In the genomic region with DNA sequence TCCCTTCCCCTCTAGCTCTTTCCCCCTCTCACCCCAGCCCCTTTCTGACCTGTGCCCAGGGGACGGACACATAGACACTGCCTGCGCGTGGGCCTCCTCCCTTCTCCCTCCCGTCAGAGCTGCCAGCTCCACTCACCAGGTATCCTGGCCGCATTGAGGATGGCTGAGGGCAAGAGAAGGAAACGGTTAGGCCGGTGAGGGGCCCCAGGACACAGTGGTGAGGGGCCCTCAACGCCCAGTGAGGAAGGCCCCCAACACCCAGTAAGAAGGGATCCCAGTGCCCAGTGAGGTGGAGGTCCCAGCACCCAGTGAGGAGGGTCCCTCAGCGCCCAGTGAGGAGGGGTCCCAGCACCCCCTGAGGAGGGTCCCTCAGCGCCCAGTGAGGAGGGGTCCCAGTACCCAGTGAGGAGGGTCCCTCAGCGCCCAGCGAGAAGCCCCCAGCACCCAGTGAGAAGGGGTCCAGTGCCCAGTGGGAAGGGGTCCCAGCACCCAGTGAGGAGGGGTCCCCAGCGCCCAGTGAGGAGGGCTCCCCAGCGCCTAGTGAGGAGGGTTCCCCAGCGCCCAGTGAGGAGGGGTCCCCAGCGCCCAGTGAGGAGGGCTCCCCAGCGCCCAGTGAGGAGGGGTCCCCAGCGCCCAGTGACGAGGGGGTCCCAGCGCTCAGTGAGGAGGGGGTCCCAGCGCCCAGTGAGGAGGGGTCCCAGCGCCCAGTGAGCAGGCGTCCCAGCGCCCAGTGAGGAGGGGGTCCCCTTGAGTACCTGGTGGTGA, we compare ENCODE assay signal across 17 cellular contexts. TPM values are rescaled to one million over a fixed set of nuclear protein-coding genes. Genes with fewer than 3 reads are reported as not detected.
A peak's percentile ranks its signal among the peaks of the same experiment; 100 is the strongest.
DNase-seq lines count a peak whose midpoint lies in the region; ATAC-seq, FAIRE-seq and TF ChIP-seq lines count a peak whose summit lies in the region.
"Had no signal": no experiment of that assay in that cellular context is flagged by ENCODE, and none has a peak within 500 bp of the region (broad histone marks: within the 10 kb centered on the region; RNA-seq: fewer than 3 reads in every experiment).

No MANE protein-coding gene starts in this region.

- H3K27me3 Mint-ChIP-seq in stimulated activated naive CD8-positive, alpha-beta T cell treated with anti-CD3 and anti-CD28 coated beads, Interleukin-15, amount 100 ng/mL, for 72 hours = peaks cover 30% of the 10 kb centered on the region
- H3K27me3 Mint-ChIP-seq in WTC11 (ENCODE audit: low read depth) = peaks cover 43% of the 10 kb centered on the region

- H3K27ac Mint-ChIP-seq in stimulated activated naive CD8-positive, alpha-beta T cell treated with anti-CD3 and anti-CD28 coated beads, Interleukin-15, amount 100 ng/mL, for 72 hours = no peak overlapping the region
- H3K27ac Mint-ChIP-seq in WTC11 = no peak overlapping the region

- peaks cover 24% of the 10 kb centered on the region for H3K4me1 Mint-ChIP-seq in stimulated activated naive CD8-positive, alpha-beta T cell treated with anti-CD3 and anti-CD28 coated beads, Interleukin-15, amount 100 ng/mL, for 72 hours
- H3K4me1 Mint-ChIP-seq in WTC11 = peaks cover 5% of the 10 kb centered on the region
- H3K4me1 Mint-ChIP-seq: neural crest cell had no signal

- H3K9me3 ChIP-seq in mucosa of stomach (ENCODE audit: control insufficient read depth, low read length) = peaks cover 5% of the 10 kb centered on the region
- H3K9me3 ChIP-seq: right lobe of liver had no signal

- H3K4me1 ChIP-seq in mucosa of stomach (ENCODE audit: control insufficient read depth, insufficient read depth, low read length) = peaks cover 34% of the 10 kb centered on the region
- H3K4me1 ChIP-seq: right lobe of liver had no signal

- POLR2A ChIA-PET in WTC11 (lab: Charles Lee) = interaction anchor here (0.9 kb wide), 1 partner anchor 11 kb away, joined by 4 read pairs; no protein-coding TSS in a partner anchor

- H3K4me3 ChIP-seq in bronchial epithelial cell (ENCODE audit: low read depth, low read length) (peak overlapping the region; percentile 47), mucosa of stomach (ENCODE audit: low read length) (no peak overlapping the region)
- H3K4me3 ChIP-seq: right lobe of liver had no signal

- FAIRE-seq in bronchial epithelial cell (lab: Jason Lieb, UNC) = no peak
- FAIRE-seq: urothelium cell line had no signal

- no peak for DNase-seq in stimulated activated naive CD8-positive, alpha-beta T cell treated with anti-CD3 and anti-CD28 coated beads, Interleukin-15, amount 100 ng/mL, for 72 hours
- DNase-seq in stimulated activated naive CD8-positive, alpha-beta T cell treated with anti-CD3 and anti-CD28 coated beads, Interleukin-15, Interleukin-2, amounts not matched to agents 100 U/mL and 50 U/mL, for 24 hours = no peak
- DNase-seq in bronchial epithelial cell (ENCODE audit: low read depth) (no peak), WTC11 (ENCODE audit: low spot score) (no peak), AG08395 (ENCODE audit: low spot score) (no peak), SKM-1 (lab: John Stamatoyannopoulos, UW; ENCODE audit: unreplicated experiment) (no peak)
- DNase-seq: left ventricle myocardium superior; NCI-H2029 treated with DMSO at 0.1 percent for 48 hours; NCI-H524 treated with DMSO at 0.1 percent for 48 hours; right lobe of liver; stimulated activated CD4-positive, alpha-beta T cell treated with anti-CD3 and anti-CD28 coated beads, Interleukin-4, amount 100 ng/mL, for 24 hours had no signal

- CTCF ChIA-PET in WTC11 (lab: Charles Lee) = interaction anchor here (0.6 to 2.5 kb wide), 14 partner anchors 11 to 278 kb away, joined by 3 to 13 read pairs (median 5); a partner anchor contains a TSS

- H3K36me3 Mint-ChIP-seq in WTC11 = peaks cover 8% of the 10 kb centered on the region

- peak overlapping the region; percentile 72 for H3K9ac ChIP-seq in mucosa of stomach (ENCODE audit: low read length)

- peak overlapping the region in 1 of 2 donors; percentile 31 for H3K4me3 Mint-ChIP-seq in stimulated activated naive CD8-positive, alpha-beta T cell treated with anti-CD3 and anti-CD28 coated beads, Interleukin-15, amount 100 ng/mL, for 72 hours
- no peak overlapping the region for H3K4me3 Mint-ChIP-seq in WTC11
- H3K4me3 Mint-ChIP-seq: neural crest cell had no signal

- TF ChIP-seq CTCF in bronchial epithelial cell (IDR thresholded peaks at IDR 0.05; ENCODE audit: insufficient read depth, low read length, severe bottlenecking) = no peak
- TF ChIP-seq CTCF in WTC11 (IDR thresholded peaks at IDR 0.05) = no peak

- peak; percentile 24 for ATAC-seq in stimulated activated naive CD8-positive, alpha-beta T cell treated with anti-CD3 and anti-CD28 coated beads, Interleukin-15, amount 100 ng/mL, for 72 hours
- ATAC-seq in stimulated activated naive CD8-positive, alpha-beta T cell treated with anti-CD3 and anti-CD28 coated beads, Interleukin-15, Interleukin-2, amounts not matched to agents 100 U/mL and 50 U/mL, for 24 hours = no peak
- ATAC-seq in HG03095 (IDR thresholded peaks at IDR 0.05; ENCODE audit: unreplicated experiment) = no peak
- ATAC-seq in WTC11 = no peak
- ATAC-seq: left ventricle myocardium superior had no signal

- H3K36me3 ChIP-seq in bronchial epithelial cell (ENCODE audit: control insufficient read depth, insufficient read depth, low read length) = no peaks in the 10 kb centered on the region
- H3K36me3 ChIP-seq in mucosa of stomach (ENCODE audit: control insufficient read depth, insufficient read depth, low read length) = no peaks in the 10 kb centered on the region
- H3K36me3 ChIP-seq: right lobe of liver had no signal

- peaks cover 10 to 35% of the 10 kb centered on the region in 2 donors for H3K9me3 Mint-ChIP-seq in stimulated activated naive CD8-positive, alpha-beta T cell treated with anti-CD3 and anti-CD28 coated beads, Interleukin-15, amount 100 ng/mL, for 72 hours
- peaks cover 21% of the 10 kb centered on the region for H3K9me3 Mint-ChIP-seq in WTC11
- H3K9me3 Mint-ChIP-seq: central memory CD8-positive, alpha-beta T cell had no signal

- H3K27me3 ChIP-seq in bronchial epithelial cell (ENCODE audit: control insufficient read depth, insufficient read depth, low read length) (no peaks in the 10 kb centered on the region), mucosa of stomach (ENCODE audit: control insufficient read depth, insufficient read depth, low read length) (peaks cover 11% of the 10 kb centered on the region)
- H3K27me3 ChIP-seq: right lobe of liver had no signal

TF ChIP-seq in WTC11, 78 proteins besides CTCF, POLR2A, EP300 and RAD21 (continues in another document):
- TF ChIP-seq, protein P1, sequence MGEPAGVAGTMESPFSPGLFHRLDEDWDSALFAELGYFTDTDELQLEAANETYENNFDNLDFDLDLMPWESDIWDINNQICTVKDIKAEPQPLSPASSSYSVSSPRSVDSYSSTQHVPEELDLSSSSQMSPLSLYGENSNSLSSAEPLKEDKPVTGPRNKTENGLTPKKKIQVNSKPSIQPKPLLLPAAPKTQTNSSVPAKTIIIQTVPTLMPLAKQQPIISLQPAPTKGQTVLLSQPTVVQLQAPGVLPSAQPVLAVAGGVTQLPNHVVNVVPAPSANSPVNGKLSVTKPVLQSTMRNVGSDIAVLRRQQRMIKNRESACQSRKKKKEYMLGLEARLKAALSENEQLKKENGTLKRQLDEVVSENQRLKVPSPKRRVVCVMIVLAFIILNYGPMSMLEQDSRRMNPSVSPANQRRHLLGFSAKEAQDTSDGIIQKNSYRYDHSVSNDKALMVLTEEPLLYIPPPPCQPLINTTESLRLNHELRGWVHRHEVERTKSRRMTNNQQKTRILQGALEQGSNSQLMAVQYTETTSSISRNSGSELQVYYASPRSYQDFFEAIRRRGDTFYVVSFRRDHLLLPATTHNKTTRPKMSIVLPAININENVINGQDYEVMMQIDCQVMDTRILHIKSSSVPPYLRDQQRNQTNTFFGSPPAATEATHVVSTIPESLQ (CRISPR knock-in tag; IDR thresholded peaks at IDR 0.05) = no peak
- TF ChIP-seq, protein P2, sequence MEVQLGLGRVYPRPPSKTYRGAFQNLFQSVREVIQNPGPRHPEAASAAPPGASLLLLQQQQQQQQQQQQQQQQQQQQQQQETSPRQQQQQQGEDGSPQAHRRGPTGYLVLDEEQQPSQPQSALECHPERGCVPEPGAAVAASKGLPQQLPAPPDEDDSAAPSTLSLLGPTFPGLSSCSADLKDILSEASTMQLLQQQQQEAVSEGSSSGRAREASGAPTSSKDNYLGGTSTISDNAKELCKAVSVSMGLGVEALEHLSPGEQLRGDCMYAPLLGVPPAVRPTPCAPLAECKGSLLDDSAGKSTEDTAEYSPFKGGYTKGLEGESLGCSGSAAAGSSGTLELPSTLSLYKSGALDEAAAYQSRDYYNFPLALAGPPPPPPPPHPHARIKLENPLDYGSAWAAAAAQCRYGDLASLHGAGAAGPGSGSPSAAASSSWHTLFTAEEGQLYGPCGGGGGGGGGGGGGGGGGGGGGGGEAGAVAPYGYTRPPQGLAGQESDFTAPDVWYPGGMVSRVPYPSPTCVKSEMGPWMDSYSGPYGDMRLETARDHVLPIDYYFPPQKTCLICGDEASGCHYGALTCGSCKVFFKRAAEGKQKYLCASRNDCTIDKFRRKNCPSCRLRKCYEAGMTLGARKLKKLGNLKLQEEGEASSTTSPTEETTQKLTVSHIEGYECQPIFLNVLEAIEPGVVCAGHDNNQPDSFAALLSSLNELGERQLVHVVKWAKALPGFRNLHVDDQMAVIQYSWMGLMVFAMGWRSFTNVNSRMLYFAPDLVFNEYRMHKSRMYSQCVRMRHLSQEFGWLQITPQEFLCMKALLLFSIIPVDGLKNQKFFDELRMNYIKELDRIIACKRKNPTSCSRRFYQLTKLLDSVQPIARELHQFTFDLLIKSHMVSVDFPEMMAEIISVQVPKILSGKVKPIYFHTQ (CRISPR knock-in tag; IDR thresholded peaks at IDR 0.05) = no peak
- TF ChIP-seq ZNF416 (CRISPR knock-in tag; IDR thresholded peaks at IDR 0.05) (no peak), ZNF263 (CRISPR knock-in tag; IDR thresholded peaks at IDR 0.05; ENCODE audit: low read depth) (no peak), OVOL2 (CRISPR knock-in tag; IDR thresholded peaks at IDR 0.05; ENCODE audit: borderline replicate concordance) (no peak)
- TF ChIP-seq, protein P3, sequence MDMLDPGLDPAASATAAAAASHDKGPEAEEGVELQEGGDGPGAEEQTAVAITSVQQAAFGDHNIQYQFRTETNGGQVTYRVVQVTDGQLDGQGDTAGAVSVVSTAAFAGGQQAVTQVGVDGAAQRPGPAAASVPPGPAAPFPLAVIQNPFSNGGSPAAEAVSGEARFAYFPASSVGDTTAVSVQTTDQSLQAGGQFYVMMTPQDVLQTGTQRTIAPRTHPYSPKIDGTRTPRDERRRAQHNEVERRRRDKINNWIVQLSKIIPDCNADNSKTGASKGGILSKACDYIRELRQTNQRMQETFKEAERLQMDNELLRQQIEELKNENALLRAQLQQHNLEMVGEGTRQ (CRISPR knock-in tag; IDR thresholded peaks at IDR 0.05) = no peak

RNA-seq across cellular contexts. Expression of a gene that starts 1.1 kb away (rescaled TPM):
- total RNA-seq in bronchial epithelial cell = 9.2 and 16.9 TPM in 2 replicates
- 2.3 to 3.9 TPM (median 3.0 TPM) in 3 replicates for total RNA-seq in WTC11 (2021)
- total RNA-seq: fibroblast of villous mesenchyme, left ventricle myocardium superior, neural crest cell had no signal

RNA-seq across cellular contexts. Expression of a gene that starts 26.1 kb away (rescaled TPM):
- total RNA-seq in bronchial epithelial cell (63.7 and 76.0 TPM in 2 replicates), WTC11 (2021) (19.7 to 25.0 TPM (median 20.7 TPM) in 3 replicates)

RNA-seq across cellular contexts. Expression of a gene that starts 26.8 kb away (rescaled TPM):
- total RNA-seq in bronchial epithelial cell (0.53 and 0.90 TPM in 2 replicates), WTC11 (2021) (not detected in 3 replicates)
- total RNA-seq: neural crest cell had no signal

RNA-seq across cellular contexts. Expression of a gene that starts 39.8 kb away (rescaled TPM):
- 2.8 and 4.5 TPM in 2 replicates for total RNA-seq in bronchial epithelial cell
- 1.2 to 1.5 TPM (median 1.4 TPM) in 3 replicates for total RNA-seq in WTC11 (2021)
- total RNA-seq: left ventricle myocardium superior, neural crest cell, right lobe of liver had no signal

RNA-seq across cellular contexts. Expression of a gene that starts 54.9 kb away (rescaled TPM):
- total RNA-seq in bronchial epithelial cell (41.9 and 96.5 TPM in 2 replicates), WTC11 (2021) (27.2 to 34.2 TPM (median 32.6 TPM) in 3 replicates)
